Comparison of ENCODE assay signal across 23 cellular contexts in the genomic region with DNA sequence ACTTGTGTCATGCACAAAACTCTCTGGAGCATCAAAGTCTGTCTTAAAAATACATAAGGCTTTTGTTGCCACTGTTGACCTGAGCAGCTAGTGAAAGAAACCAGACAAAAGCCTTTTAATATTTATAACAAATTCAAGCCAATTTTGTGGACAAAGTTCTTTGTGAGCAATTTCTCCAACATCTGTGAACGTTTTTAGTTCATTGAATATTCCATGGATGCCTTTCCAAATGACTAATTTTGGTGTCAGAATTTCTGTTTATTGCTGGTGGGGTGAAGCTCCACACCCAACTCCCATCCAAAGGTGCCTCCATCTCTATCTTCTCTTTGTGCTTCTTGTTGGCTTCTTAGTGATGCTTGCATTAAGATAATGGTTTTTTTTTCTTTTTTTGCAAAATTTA.
"Had no signal": no experiment of that assay in that cellular context is flagged by ENCODE, and none has a peak within 500 bp of the region (broad histone marks: within the 10 kb centered on the region; RNA-seq: fewer than 3 reads in every experiment).

No MANE protein-coding gene starts in this region.

- DNase-seq: activated CD4-positive, alpha-beta memory T cell treated with anti-CD3 and anti-CD28 coated beads, Interleukin-2, amount 10 ng/mL, durations not matched to agents 7 days and 5 days; activated CD4-positive, alpha-beta T cell treated with anti-CD3 and anti-CD28 coated beads for 1 hour; activated CD4-positive, alpha-beta T cell treated with anti-CD3 and anti-CD28 coated beads for 4 hours; activated CD4-positive, alpha-beta T cell treated with anti-CD3 and anti-CD28 coated beads, Interleukin-2, amount 10 ng/mL, durations not matched to agents 7 days and 5 days; activated CD4-positive, alpha-beta T cell treated with anti-CD3 and anti-CD28 coated beads, Interleukin-2, amount 50 U/mL, for 4 hours; activated CD8-positive, alpha-beta memory T cell treated with anti-CD3 and anti-CD28 coated beads, Interleukin-2, amount 50 U/mL, for 48 hours; activated gamma-delta T cell treated with Interleukin-2 at 50 U/mL for 16 hours; activated naive CD4-positive, alpha-beta T cell treated with anti-CD3 and anti-CD28 coated beads, Interleukin-2, amount 50 U/mL, for 16 hours; activated naive CD4-positive, alpha-beta T cell treated with Interleukin-2 at 50 U/mL for 16 hours; activated T-cell treated with anti-CD3 and anti-CD28 coated beads for 4 hours; activated T-cell treated with anti-CD3 and anti-CD28 coated beads, Interleukin-2, amount 50 U/mL, for 24 hours; activated T-cell treated with anti-CD3 and anti-CD28 coated beads, Interleukin-2, amount 50 U/mL, for 72 hours; amniotic stem cell; anterior cingulate cortex; brain microvascular endothelial cell; dorsolateral prefrontal cortex; effector memory CD4-positive, alpha-beta T cell; endodermal cell; erythroblast; foreskin melanocyte; heart right ventricle; T-helper 2 cell had no signal

- FAIRE-seq: bronchial epithelial cell had no signal
